23 cellular contexts compared by ENCODE assay signal in the genomic region with DNA sequence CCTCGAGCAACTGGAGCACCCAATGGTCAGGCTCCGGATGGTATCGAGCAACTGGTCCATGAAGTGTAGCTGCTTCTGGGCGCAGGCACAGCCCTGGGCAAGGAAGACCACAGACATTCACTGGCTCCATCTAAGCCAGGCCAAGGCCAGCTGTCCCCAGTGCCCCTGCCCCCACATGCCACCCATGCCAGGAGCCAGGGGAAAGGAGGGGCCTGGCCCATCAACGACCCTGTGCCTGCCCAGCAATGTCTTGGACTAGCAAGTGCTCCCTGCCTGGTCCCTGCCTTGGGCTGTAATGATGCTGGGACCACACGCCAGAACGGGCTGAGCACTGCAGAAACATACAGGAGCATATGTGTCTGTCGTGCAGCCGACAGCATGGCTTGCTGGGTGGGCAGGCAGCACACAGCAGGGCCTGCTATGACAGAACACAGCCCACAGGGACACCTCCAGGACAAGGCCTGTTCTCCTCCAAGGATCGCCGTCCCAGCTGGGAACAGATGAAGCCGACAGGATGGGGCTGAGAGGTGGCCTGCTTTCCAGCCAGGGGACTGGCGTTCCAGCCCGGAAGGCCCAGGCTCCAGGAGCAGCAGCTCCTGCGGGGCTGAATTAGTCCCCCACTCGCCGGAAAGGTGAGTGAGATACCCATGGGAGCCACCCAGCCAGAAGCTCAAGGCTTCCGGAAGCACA. TPM values are rescaled to one million over a fixed set of nuclear protein-coding genes. Genes with fewer than 3 reads are reported as not detected.
"Had no signal": no experiment of that assay in that cellular context is flagged by ENCODE, and none has a peak within 500 bp of the region (broad histone marks: within the 10 kb centered on the region; RNA-seq: fewer than 3 reads in every experiment).

No MANE protein-coding gene starts in this region.

- H3K27me3 Mint-ChIP-seq: activated CD4-positive, alpha-beta memory T cell treated with anti-CD3 and anti-CD28 coated beads for 36 hours; activated CD4-positive, alpha-beta T cell treated with anti-CD3 and anti-CD28 coated beads, Interleukin-2, amount 10 ng/mL, durations not matched to agents 24 days and 14 days; activated naive CD8-positive, alpha-beta T cell had no signal

- H3K27ac ChIP-seq: Peyer's patch, RWPE1 had no signal

- H3K27ac Mint-ChIP-seq: activated CD4-positive, alpha-beta memory T cell treated with anti-CD3 and anti-CD28 coated beads for 36 hours; activated CD4-positive, alpha-beta T cell treated with anti-CD3 and anti-CD28 coated beads, Interleukin-2, amount 10 ng/mL, durations not matched to agents 24 days and 14 days; activated naive CD4-positive, alpha-beta T cell treated with anti-CD3 and anti-CD28 coated beads for 36 hours; activated naive CD8-positive, alpha-beta T cell; T-helper 1 cell treated with Interleukin-12 subunit alpha and Interleukin-12 subunit beta and Interleukin-4 antibody, amounts not matched to agents 30 μg/mL and 1 μg/mL, for 36 hours; WTC11 had no signal

- H3K9me3 Mint-ChIP-seq: activated CD4-positive, alpha-beta memory T cell treated with anti-CD3 and anti-CD28 coated beads for 36 hours; activated CD4-positive, alpha-beta T cell treated with anti-CD3 and anti-CD28 coated beads, Interleukin-2, amount 10 ng/mL, durations not matched to agents 24 days and 14 days; activated naive CD4-positive, alpha-beta T cell treated with anti-CD3 and anti-CD28 coated beads for 36 hours; activated T-cell treated with anti-CD3 and anti-CD28 coated beads, Interleukin-2, amount 50 U/mL, for 4 hours; T-helper 1 cell treated with Interleukin-12 subunit alpha and Interleukin-12 subunit beta and Interleukin-4 antibody, amounts not matched to agents 30 μg/mL and 1 μg/mL, for 36 hours; WTC11 had no signal

- H3K4me1 ChIP-seq: Peyer's patch had no signal

- H3K36me3 Mint-ChIP-seq: activated naive CD8-positive, alpha-beta T cell had no signal

- H3K4me1 Mint-ChIP-seq: activated CD4-positive, alpha-beta T cell treated with anti-CD3 and anti-CD28 coated beads, Interleukin-2, amount 10 ng/mL, durations not matched to agents 24 days and 14 days; WTC11 had no signal

- DNase-seq: activated CD4-positive, alpha-beta memory T cell treated with anti-CD3 and anti-CD28 coated beads for 36 hours; activated CD4-positive, alpha-beta T cell treated with anti-CD3 and anti-CD28 coated beads for 1 hour; activated CD4-positive, alpha-beta T cell treated with anti-CD3 and anti-CD28 coated beads, Interleukin-2, amount 10 ng/mL, durations not matched to agents 24 days and 14 days; activated CD8-positive, alpha-beta memory T cell treated with anti-CD3 and anti-CD28 coated beads for 24 hours; activated gamma-delta T cell; activated naive CD4-positive, alpha-beta T cell treated with anti-CD3 and anti-CD28 coated beads for 36 hours; activated T-cell treated with anti-CD3 and anti-CD28 coated beads, Interleukin-2, amount 50 U/mL, for 4 hours; amygdala; Kasumi-1; KBM-7; NCI-H1105 treated with DMSO at 0.1 percent for 48 hours; NCI-H1436 treated with DMSO at 0.1 percent for 48 hours; NCI-H187; NCI-H2081; NCI-H446; NCI-H524; Peyer's patch; SHP77 treated with DMSO at 0.1 percent for 48 hours had no signal

- H3K27me3 ChIP-seq: Peyer's patch had no signal

- H3K9me3 ChIP-seq: Peyer's patch had no signal

- H3K4me3 Mint-ChIP-seq: activated CD4-positive, alpha-beta memory T cell treated with anti-CD3 and anti-CD28 coated beads for 36 hours; activated CD4-positive, alpha-beta T cell treated with anti-CD3 and anti-CD28 coated beads, Interleukin-2, amount 10 ng/mL, durations not matched to agents 24 days and 14 days; activated naive CD4-positive, alpha-beta T cell treated with anti-CD3 and anti-CD28 coated beads for 36 hours; activated naive CD8-positive, alpha-beta T cell; activated T-cell treated with anti-CD3 and anti-CD28 coated beads, Interleukin-2, amount 50 U/mL, for 4 hours; T-helper 1 cell treated with Interleukin-12 subunit alpha and Interleukin-12 subunit beta and Interleukin-4 antibody, amounts not matched to agents 30 μg/mL and 1 μg/mL, for 36 hours; WTC11 had no signal

- ATAC-seq: activated T-cell treated with anti-CD3 and anti-CD28 coated beads, Interleukin-2, amount 50 U/mL, for 4 hours; WTC11 had no signal

- H3K4me3 ChIP-seq: Peyer's patch had no signal

RNA-seq across cellular contexts. Expression of gene BGN, which starts 37.5 kb away (rescaled TPM):
- total RNA-seq: activated CD4-positive, alpha-beta memory T cell treated with anti-CD3 and anti-CD28 coated beads for 36 hours; activated CD4-positive, alpha-beta T cell treated with anti-CD3 and anti-CD28 coated beads, Interleukin-2, amount 10 ng/mL, durations not matched to agents 24 days and 14 days; activated naive CD4-positive, alpha-beta T cell treated with anti-CD3 and anti-CD28 coated beads for 36 hours; SK-MEL-5 had no signal

RNA-seq across cellular contexts. Expression of gene PNMA6E, which starts 56.1 kb away (rescaled TPM):
- total RNA-seq: activated CD4-positive, alpha-beta memory T cell treated with anti-CD3 and anti-CD28 coated beads for 36 hours; activated CD4-positive, alpha-beta T cell treated with anti-CD3 and anti-CD28 coated beads, Interleukin-2, amount 10 ng/mL, durations not matched to agents 24 days and 14 days; activated naive CD4-positive, alpha-beta T cell treated with anti-CD3 and anti-CD28 coated beads for 36 hours; activated T-cell treated with anti-CD3 and anti-CD28 coated beads, Interleukin-2, amount 50 U/mL, for 4 hours; Peyer's patch; SK-MEL-5; WTC11 had no signal
